In genomic region chr2:237083026-237083425, GRCh38 we compare ENCODE assay signal across 24 cellular contexts.
"Had no signal": no experiment of that assay in that cellular context is flagged by ENCODE, and none has a peak within 500 bp of the region (broad histone marks: within the 10 kb centered on the region; RNA-seq: fewer than 3 reads in every experiment).

No MANE protein-coding gene starts in this region.

- H3K36me3 ChIP-seq: left lung, suprapubic skin, transverse colon, vagina had no signal

- H3K4me3 ChIP-seq: dorsolateral prefrontal cortex, gastroesophageal sphincter, heart left ventricle, hepatocyte, left lung, smooth muscle cell, suprapubic skin, transverse colon, vagina had no signal

- H3K9ac ChIP-seq: parathyroid adenoma had no signal

- H3K4me3 Mint-ChIP-seq: stimulated activated naive CD8-positive, alpha-beta T cell treated with anti-CD3 and anti-CD28 coated beads, Interleukin-15, amount 100 ng/mL, for 72 hours had no signal

- ATAC-seq: esophagus mucosa; foreskin keratinocyte; gastroesophageal sphincter; heart left ventricle; left lung; naive thymus-derived CD8-positive, alpha-beta T cell; sciatic nerve; stimulated activated naive CD8-positive, alpha-beta T cell treated with anti-CD3 and anti-CD28 coated beads, Interleukin-15, amount 100 ng/mL, for 72 hours had no signal

- H2AFZ ChIP-seq: hepatocyte, parathyroid adenoma had no signal

- H3K4me1 ChIP-seq: parathyroid adenoma had no signal

- H3K27ac ChIP-seq: dorsolateral prefrontal cortex, epithelial cell of prostate, foreskin keratinocyte, gastroesophageal sphincter, heart left ventricle, hepatocyte, left lung, parathyroid adenoma, suprapubic skin, transverse colon, vagina had no signal

- H3K27ac Mint-ChIP-seq: stimulated activated naive CD8-positive, alpha-beta T cell treated with anti-CD3 and anti-CD28 coated beads, Interleukin-15, amount 100 ng/mL, for 72 hours had no signal

- H3K9me3 ChIP-seq: gastroesophageal sphincter, heart left ventricle, left lung, suprapubic skin, transverse colon, vagina had no signal

- DNase-seq: dorsolateral prefrontal cortex; effector CD4-positive, alpha-beta T cell; foreskin keratinocyte; heart left ventricle; kidney; left lung; naive thymus-derived CD8-positive, alpha-beta T cell; stimulated activated CD4-positive, alpha-beta T cell treated with anti-CD3 and anti-CD28 coated beads, Interleukin-12 subunit alpha, Interleukin-12 subunit beta, amount 100 ng/mL, for 4 hours; stimulated activated CD4-positive, alpha-beta T cell treated with anti-CD3 and anti-CD28 coated beads, Interleukin-1b, Interleukin-23, amount 100 ng/mL, for 48 hours; stimulated activated CD4-positive, alpha-beta T cell treated with anti-CD3 and anti-CD28 coated beads, Interleukin-4, amount 100 ng/mL, for 1 hour; stimulated activated CD8-positive, alpha-beta memory T cell treated with anti-CD3 and anti-CD28 coated beads, Interleukin-4, amount 100 ng/mL, for 48 hours; stimulated activated naive CD4-positive, alpha-beta T cell; stimulated activated naive CD8-positive, alpha-beta T cell treated with anti-CD3 and anti-CD28 coated beads, Interleukin-15, amount 100 ng/mL, for 72 hours; transverse colon had no signal

- H3K27me3 Mint-ChIP-seq: naive thymus-derived CD8-positive, alpha-beta T cell; progenitor cell of endocrine pancreas; stimulated activated naive CD8-positive, alpha-beta T cell treated with anti-CD3 and anti-CD28 coated beads, Interleukin-15, amount 100 ng/mL, for 72 hours had no signal

- H3K4me2 ChIP-seq: hepatocyte, smooth muscle cell had no signal

- H3K9me3 Mint-ChIP-seq: naive thymus-derived CD8-positive, alpha-beta T cell; stimulated activated naive CD8-positive, alpha-beta T cell treated with anti-CD3 and anti-CD28 coated beads, Interleukin-15, amount 100 ng/mL, for 72 hours had no signal

- H3K27me3 ChIP-seq: dorsolateral prefrontal cortex, foreskin keratinocyte, gastroesophageal sphincter, heart left ventricle, hepatocyte, left lung, suprapubic skin, transverse colon, vagina had no signal
